22 cellular contexts compared by ENCODE assay signal in the genomic region with DNA sequence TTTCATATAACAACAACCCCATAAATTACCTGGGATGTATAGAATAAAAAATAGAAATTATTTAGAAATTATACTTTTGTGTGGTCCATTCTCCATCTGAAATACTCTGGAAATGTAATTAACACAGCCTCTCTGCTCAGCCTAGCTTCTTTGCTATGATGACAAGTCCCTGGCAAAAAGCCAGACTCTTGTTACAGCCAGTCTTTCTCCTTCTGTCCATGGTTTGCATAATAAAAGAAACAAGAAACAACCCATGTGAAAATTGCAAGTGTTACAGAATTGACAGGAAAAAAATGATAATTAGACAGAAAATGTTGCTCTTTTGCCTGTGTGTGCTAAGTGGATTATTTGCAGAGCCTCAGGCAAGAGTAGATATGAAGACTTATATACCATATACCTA.
DNase-seq lines count a peak whose midpoint lies in the region; ATAC-seq and TF ChIP-seq lines count a peak whose summit lies in the region.
"Had no signal": no experiment of that assay in that cellular context is flagged by ENCODE, and none has a peak within 500 bp of the region (broad histone marks: within the 10 kb centered on the region; RNA-seq: fewer than 3 reads in every experiment).

No MANE protein-coding gene starts in this region.

- POLR2A ChIA-PET in SK-N-SH (lab: Yijun Ruan, JAX), result no interaction called here
- POLR2A ChIA-PET in naive thymus-derived CD8-positive, alpha-beta T cell (lab: Charles Lee), result no interaction called here

- H3F3A ChIP-seq in SK-N-SH (replicated peaks; ENCODE audit: insufficient read depth), result no peaks in the 10 kb centered on the region

- TF ChIP-seq EP300 in SK-N-SH (IDR thresholded peaks at IDR 0.05; ENCODE audit: borderline replicate concordance in 1 of 2, low read depth in 1 of 2, low read length in 1 of 2), result no peak

- H3K27ac ChIP-seq in SK-N-SH (ENCODE audit: low read depth in 2 of 2, low read length in 1 of 2), result peak overlapping the region in 1 of 2 experiments; percentile 53; a peak in 1 of 4 replicates
- H3K27ac ChIP-seq: ascending aorta, coronary artery, GM23248, SJCRH30, thyroid gland, WERI-Rb-1 had no signal

- peak overlapping the region in 3 of 5 experiments; percentile 50 to 79 (median 78) for H3K27ac Mint-ChIP-seq in brain
- no peak overlapping the region for H3K27ac Mint-ChIP-seq in naive thymus-derived CD8-positive, alpha-beta T cell
- H3K27ac Mint-ChIP-seq in stimulated activated effector memory CD8-positive, alpha-beta T cell treated with anti-CD3 and anti-CD28 coated beads, Interleukin-12 subunit alpha, Interleukin-12 subunit beta, amount 100 ng/mL, for 72 hours, result no peak overlapping the region
- H3K27ac Mint-ChIP-seq: CD4-positive, alpha-beta memory T cell had no signal

- H3K4me3 ChIP-seq in SK-N-SH (ENCODE audit: low read depth in 2 of 2, low read length in 1 of 2), result no peak overlapping the region
- H3K4me3 ChIP-seq: ascending aorta, coronary artery, GM23248, K562, SJCRH30, thyroid gland had no signal

- peaks cover 10% of the 10 kb centered on the region for H3K27me3 Mint-ChIP-seq in brain
- peaks cover 0 to 2% (median 0%) of the 10 kb centered on the region in 5 donors for H3K27me3 Mint-ChIP-seq in naive thymus-derived CD8-positive, alpha-beta T cell
- H3K27me3 Mint-ChIP-seq: CD4-positive, alpha-beta memory T cell had no signal

- CTCF ChIA-PET in SK-N-SH (lab: Yijun Ruan, JAX), result interaction anchor here (1.3 kb wide), 1 partner anchor 15 kb away, joined by 5 read pairs; no protein-coding TSS in a partner anchor

- ATAC-seq in SK-N-SH treated with all-trans-retinoic acid at 6 μM for 48 hours (no peak), GM19463 (IDR thresholded peaks at IDR 0.05; ENCODE audit: unreplicated experiment) (no peak)
- no peak for ATAC-seq in naive thymus-derived CD8-positive, alpha-beta T cell
- no peak for ATAC-seq in stimulated activated effector memory CD8-positive, alpha-beta T cell treated with anti-CD3 and anti-CD28 coated beads, Interleukin-12 subunit alpha, Interleukin-12 subunit beta, amount 100 ng/mL, for 72 hours
- ATAC-seq: K562, sciatic nerve had no signal

- H3K9me3 ChIP-seq in SK-N-SH, result 0 out of 2 replicates have a peak, but pooled peaks cover 7% of the 10 kb centered on the region
- H3K9me3 ChIP-seq: ascending aorta, SJCRH30, thyroid gland had no signal

- DNase-seq in SK-N-SH (no peak), NCI-H2227 (lab: John Stamatoyannopoulos, UW; ENCODE audit: unreplicated experiment) (peak; percentile 70), renal cortical epithelial cell (ENCODE audit: low read depth) (peak; percentile 9)
- DNase-seq in naive thymus-derived CD8-positive, alpha-beta T cell, result no peak
- DNase-seq in stimulated activated effector memory CD8-positive, alpha-beta T cell treated with anti-CD3 and anti-CD28 coated beads, Interleukin-12 subunit alpha, Interleukin-12 subunit beta, amount 100 ng/mL, for 72 hours (ENCODE audit: low spot score in 2 of 2), result no peak
- DNase-seq: activated CD4-positive, alpha-beta T cell treated with anti-CD3 and anti-CD28 coated beads, Interleukin-2, amount 50 U/mL, for 48 hours; CD4-positive, alpha-beta memory T cell; EL; GM23248; islet precursor cell; NCI-H510A; stimulated activated naive CD4-positive, alpha-beta T cell; thyroid gland; WERI-Rb-1 had no signal

- no peak overlapping the region for H3K4me3 Mint-ChIP-seq in brain
- H3K4me3 Mint-ChIP-seq in naive thymus-derived CD8-positive, alpha-beta T cell, result no peak overlapping the region
- no peak overlapping the region for H3K4me3 Mint-ChIP-seq in stimulated activated effector memory CD8-positive, alpha-beta T cell treated with anti-CD3 and anti-CD28 coated beads, Interleukin-12 subunit alpha, Interleukin-12 subunit beta, amount 100 ng/mL, for 72 hours
- H3K4me3 Mint-ChIP-seq: CD4-positive, alpha-beta memory T cell had no signal

- no peak overlapping the region for H3K4me2 ChIP-seq in SK-N-SH

- no peaks in the 10 kb centered on the region for H3K9me2 ChIP-seq in SK-N-SH

- TF ChIP-seq RAD21 in SK-N-SH (IDR thresholded peaks at IDR 0.05; ENCODE audit: low read length), result no peak

- H3K36me3 Mint-ChIP-seq in brain, result no peaks in the 10 kb centered on the region
- no peaks in the 10 kb centered on the region for H3K36me3 Mint-ChIP-seq in naive thymus-derived CD8-positive, alpha-beta T cell
- no peaks in the 10 kb centered on the region for H3K36me3 Mint-ChIP-seq in stimulated activated effector memory CD8-positive, alpha-beta T cell treated with anti-CD3 and anti-CD28 coated beads, Interleukin-12 subunit alpha, Interleukin-12 subunit beta, amount 100 ng/mL, for 72 hours
- H3K36me3 Mint-ChIP-seq: CD4-positive, alpha-beta memory T cell had no signal

- no peaks in the 10 kb centered on the region for H4K20me1 ChIP-seq in SK-N-SH (ENCODE audit: insufficient read depth)

- H3K9me3 Mint-ChIP-seq in brain, result peaks cover 4 to 30% (median 14%) of the 10 kb centered on the region in 5 experiments
- H3K9me3 Mint-ChIP-seq in naive thymus-derived CD8-positive, alpha-beta T cell, result peaks cover 0 to 4% (median 2%) of the 10 kb centered on the region in 9 donors
- peaks cover 4% of the 10 kb centered on the region for H3K9me3 Mint-ChIP-seq in stimulated activated effector memory CD8-positive, alpha-beta T cell treated with anti-CD3 and anti-CD28 coated beads, Interleukin-12 subunit alpha, Interleukin-12 subunit beta, amount 100 ng/mL, for 72 hours

- no peak overlapping the region for H2AFZ ChIP-seq in SK-N-SH (ENCODE audit: low read depth)
- H2AFZ ChIP-seq: GM23248 had no signal

- no peak overlapping the region for H3K9ac ChIP-seq in SK-N-SH
- H3K9ac ChIP-seq: GM23248 had no signal

- no peaks in the 10 kb centered on the region for H3K36me3 ChIP-seq in SK-N-SH (replicated peaks in 1 of 2; ENCODE audit: control insufficient read depth in 1 of 2, insufficient read depth in 2 of 2, low read length in 1 of 2)
- H3K36me3 ChIP-seq: ascending aorta, SJCRH30, thyroid gland, WERI-Rb-1 had no signal

- no peaks in the 10 kb centered on the region for H3K27me3 ChIP-seq in SK-N-SH (ENCODE audit: insufficient read depth)
- H3K27me3 ChIP-seq: ascending aorta, SJCRH30, thyroid gland had no signal

- TF ChIP-seq CTCF in SK-N-SH (IDR thresholded peaks at IDR 0.05) (no peak), brain (conservative IDR thresholded peaks at IDR 0.05) (no peak)

- H3K4me1 Mint-ChIP-seq in brain, result peaks cover 22% of the 10 kb centered on the region
- H3K4me1 Mint-ChIP-seq in naive thymus-derived CD8-positive, alpha-beta T cell, result no peaks in the 10 kb centered on the region
- no peaks in the 10 kb centered on the region for H3K4me1 Mint-ChIP-seq in stimulated activated effector memory CD8-positive, alpha-beta T cell treated with anti-CD3 and anti-CD28 coated beads, Interleukin-12 subunit alpha, Interleukin-12 subunit beta, amount 100 ng/mL, for 72 hours
- H3K4me1 Mint-ChIP-seq: CD4-positive, alpha-beta memory T cell had no signal

- H3K4me1 ChIP-seq in SK-N-SH (ENCODE audit: control insufficient read depth in 1 of 2, insufficient read depth in 2 of 2, low read depth in 1 of 2, low read length in 1 of 2), result peaks cover 0 to 3% of the 10 kb centered on the region in 2 experiments; a peak in 2 of 4 replicates
- H3K4me1 ChIP-seq: ascending aorta, SJCRH30, thyroid gland had no signal

- no peaks in the 10 kb centered on the region for H3K79me2 ChIP-seq in SK-N-SH (ENCODE audit: insufficient read depth)

TF ChIP-seq in SK-N-SH, 30 proteins besides CTCF, POLR2A, EP300 and RAD21:
- TF ChIP-seq NFIC (IDR thresholded peaks at IDR 0.05; ENCODE audit: borderline replicate concordance) (0 out of 2 replicates have a peak, but pooled peaks have one; percentile 8), MXI1 (IDR thresholded peaks at IDR 0.05; ENCODE audit: low read depth, low read length) (no peak)

TF ChIP-seq in SK-N-SH treated with all-trans-retinoic acid at 6 μM for 48 hours, 23 proteins besides CTCF, POLR2A, EP300 and RAD21 (continues in another document):
- TF ChIP-seq ZFP30 (CRISPR knock-in tag; IDR thresholded peaks at IDR 0.05) (no peak), OSR1 (CRISPR knock-in tag; IDR thresholded peaks at IDR 0.05) (no peak), TOX (CRISPR knock-in tag; IDR thresholded peaks at IDR 0.05; ENCODE audit: borderline replicate concordance) (no peak), ZFP3 (CRISPR knock-in tag; IDR thresholded peaks at IDR 0.05) (no peak)
- TF ChIP-seq, protein P1, sequence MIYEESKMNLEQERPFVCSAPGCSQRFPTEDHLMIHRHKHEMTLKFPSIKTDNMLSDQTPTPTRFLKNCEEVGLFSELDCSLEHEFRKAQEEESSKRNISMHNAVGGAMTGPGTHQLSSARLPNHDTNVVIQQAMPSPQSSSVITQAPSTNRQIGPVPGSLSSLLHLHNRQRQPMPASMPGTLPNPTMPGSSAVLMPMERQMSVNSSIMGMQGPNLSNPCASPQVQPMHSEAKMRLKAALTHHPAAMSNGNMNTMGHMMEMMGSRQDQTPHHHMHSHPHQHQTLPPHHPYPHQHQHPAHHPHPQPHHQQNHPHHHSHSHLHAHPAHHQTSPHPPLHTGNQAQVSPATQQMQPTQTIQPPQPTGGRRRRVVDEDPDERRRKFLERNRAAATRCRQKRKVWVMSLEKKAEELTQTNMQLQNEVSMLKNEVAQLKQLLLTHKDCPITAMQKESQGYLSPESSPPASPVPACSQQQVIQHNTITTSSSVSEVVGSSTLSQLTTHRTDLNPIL (CRISPR knock-in tag; IDR thresholded peaks at IDR 0.05; ENCODE audit: low read depth), result no peak
- TF ChIP-seq, protein P2, sequence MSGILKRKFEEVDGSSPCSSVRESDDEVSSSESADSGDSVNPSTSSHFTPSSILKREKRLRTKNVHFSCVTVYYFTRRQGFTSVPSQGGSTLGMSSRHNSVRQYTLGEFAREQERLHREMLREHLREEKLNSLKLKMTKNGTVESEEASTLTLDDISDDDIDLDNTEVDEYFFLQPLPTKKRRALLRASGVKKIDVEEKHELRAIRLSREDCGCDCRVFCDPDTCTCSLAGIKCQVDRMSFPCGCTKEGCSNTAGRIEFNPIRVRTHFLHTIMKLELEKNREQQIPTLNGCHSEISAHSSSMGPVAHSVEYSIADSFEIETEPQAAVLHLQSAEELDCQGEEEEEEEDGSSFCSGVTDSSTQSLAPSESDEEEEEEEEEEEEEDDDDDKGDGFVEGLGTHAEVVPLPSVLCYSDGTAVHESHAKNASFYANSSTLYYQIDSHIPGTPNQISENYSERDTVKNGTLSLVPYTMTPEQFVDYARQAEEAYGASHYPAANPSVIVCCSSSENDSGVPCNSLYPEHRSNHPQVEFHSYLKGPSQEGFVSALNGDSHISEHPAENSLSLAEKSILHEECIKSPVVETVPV (CRISPR knock-in tag; IDR thresholded peaks at IDR 0.05), result no peak

Comparison
In these comparisons a context has a peak if more than half of its experiments do, and no peak if none do; other contexts are left out.
1. DNase-seq: peak in NCI-H2227 (single experiment) and renal cortical epithelial cell (single experiment); none in SK-N-SH (single experiment), naive thymus-derived CD8-positive, alpha-beta T cell (0 of 10) and stimulated activated effector memory CD8-positive, alpha-beta T cell treated with anti-CD3 and anti-CD28 coated beads, Interleukin-12 subunit alpha, Interleukin-12 subunit beta, amount 100 ng/mL, for 72 hours (0 of 2).
2. H3K27ac Mint-ChIP-seq: peak in brain (3 of 5); none in naive thymus-derived CD8-positive, alpha-beta T cell (0 of 10) and stimulated activated effector memory CD8-positive, alpha-beta T cell treated with anti-CD3 and anti-CD28 coated beads, Interleukin-12 subunit alpha, Interleukin-12 subunit beta, amount 100 ng/mL, for 72 hours (single experiment).